Comparison of ENCODE assay signal across 1 cellular context in the genomic region with DNA sequence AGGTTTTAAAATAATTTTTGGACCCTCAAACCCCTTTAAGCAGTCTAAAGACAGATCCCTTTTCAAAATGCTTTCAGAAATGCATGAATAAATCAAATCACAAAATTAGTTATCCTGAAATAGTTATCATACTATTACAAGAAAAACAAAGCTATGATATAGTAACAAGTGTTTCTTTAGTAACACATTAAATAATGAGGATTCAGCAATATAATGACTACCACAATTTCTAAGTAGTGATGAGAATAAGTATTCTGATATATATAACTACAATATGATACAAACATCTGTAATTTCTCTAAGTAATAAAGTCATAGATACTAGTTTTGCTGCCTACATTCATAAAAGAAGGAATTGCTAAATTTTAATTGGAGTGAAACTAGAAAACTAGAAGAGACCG.
A peak's percentile ranks its signal among the peaks of the same experiment; 100 is the strongest.
TF ChIP-seq lines count a peak whose summit lies in the region.

No MANE protein-coding gene starts in this region.

TF ChIP-seq in K562, 482 proteins besides CTCF, POLR2A, EP300 and RAD21:
- TF ChIP-seq C11orf30 (IDR thresholded peaks at IDR 0.05; ENCODE audit: low read depth) (peak; percentile 56; the same call in 1 of the 2 replicates), CBX1 (IDR thresholded peaks at IDR 0.05; ENCODE audit: low read depth) (no peak), ZNF316 (IDR thresholded peaks at IDR 0.05) (peak; percentile 84)
